ENCODE assay signal across 11 cellular contexts in genomic region chr17:81083125-81083765, GRCh38. TPM values are rescaled to one million over a fixed set of nuclear protein-coding genes. Genes with fewer than 3 reads are reported as not detected.
DNase-seq lines count a peak whose midpoint lies in the region; ATAC-seq and TF ChIP-seq lines count a peak whose summit lies in the region.
"Had no signal": no experiment of that assay in that cellular context is flagged by ENCODE, and none has a peak within 500 bp of the region (broad histone marks: within the 10 kb centered on the region; RNA-seq: fewer than 3 reads in every experiment).

No MANE protein-coding gene starts in this region.

- WGBS in gastroesophageal sphincter (ENCODE audit: low coverage in 1 of 2), 2 donors = 80% methylated on average over 1 of the region's 27 CpGs; no CpG with 5 or more reads in 1 of the 2 donors

- H3K36me3 Mint-ChIP-seq in nephron (ENCODE audit: low read depth) (no peaks in the 10 kb centered on the region), type B pancreatic cell (no peaks in the 10 kb centered on the region)

- H3K27ac Mint-ChIP-seq in nephron (peak overlapping the region in 2 of 3 experiments; percentile 48 to 84), type B pancreatic cell (peak overlapping the region; percentile 58)
- H3K27ac Mint-ChIP-seq: activated CD4-positive, alpha-beta T cell treated with anti-CD3 and anti-CD28 coated beads, Interleukin-2, amount 10 ng/mL, durations not matched to agents 7 days and 5 days had no signal

- TF ChIP-seq EP300 in gastroesophageal sphincter (IDR thresholded peaks at IDR 0.05) = no peak

- H3K27me3 Mint-ChIP-seq in nephron (ENCODE audit: low read depth) = no peaks in the 10 kb centered on the region
- H3K27me3 Mint-ChIP-seq in type B pancreatic cell = no peaks in the 10 kb centered on the region
- H3K27me3 Mint-ChIP-seq: activated CD4-positive, alpha-beta T cell treated with anti-CD3 and anti-CD28 coated beads, Interleukin-2, amount 10 ng/mL, durations not matched to agents 7 days and 5 days had no signal

- peaks cover 0 to 58% of the 10 kb centered on the region in 2 donors for H3K36me3 ChIP-seq in gastroesophageal sphincter

- H3K4me1 Mint-ChIP-seq in nephron = peaks cover 5% of the 10 kb centered on the region
- H3K4me1 Mint-ChIP-seq in type B pancreatic cell (ENCODE audit: unreplicated experiment) = peaks cover 13% of the 10 kb centered on the region

- TF ChIP-seq CTCF in astrocyte of the spinal cord (IDR thresholded peaks at IDR 0.05; ENCODE audit: low read depth, low read length) (no peak), gastroesophageal sphincter (IDR thresholded peaks at IDR 0.05) (no peak), nephron (IDR thresholded peaks at IDR 0.05; ENCODE audit: unreplicated experiment in 3 of 3) (no peak), type B pancreatic cell (conservative IDR thresholded peaks at IDR 0.05) (no peak)

- H3K9me3 Mint-ChIP-seq in nephron (no peaks in the 10 kb centered on the region), type B pancreatic cell (no peaks in the 10 kb centered on the region)
- H3K9me3 Mint-ChIP-seq: activated CD4-positive, alpha-beta T cell treated with anti-CD3 and anti-CD28 coated beads, Interleukin-2, amount 10 ng/mL, durations not matched to agents 7 days and 5 days had no signal

- ATAC-seq in gastroesophageal sphincter = peak; percentile 37
- no peak for ATAC-seq in GM18517 (IDR thresholded peaks at IDR 0.05; ENCODE audit: unreplicated experiment)
- ATAC-seq in GM18868 (IDR thresholded peaks at IDR 0.05; ENCODE audit: unreplicated experiment) = no peak

- no peaks in the 10 kb centered on the region for H3K27me3 ChIP-seq in gastroesophageal sphincter

- DNase-seq in astrocyte of the spinal cord (ENCODE audit: low read depth, low spot score) (peak; percentile 25), type B pancreatic cell (ENCODE audit: extremely low spot score, unreplicated experiment) (no peak), NCI-H524 (lab: John Stamatoyannopoulos, UW) (no peak)
- DNase-seq: activated CD4-positive, alpha-beta T cell treated with anti-CD3 and anti-CD28 coated beads, Interleukin-2, amount 10 ng/mL, durations not matched to agents 7 days and 5 days; OCI-M1; stimulated activated CD4-positive, alpha-beta T cell treated with anti-CD3 and anti-CD28 coated beads, Interleukin-4, amount 100 ng/mL, for 1 hour; stimulated activated naive CD4-positive, alpha-beta T cell treated with Interleukin-2 at 50 U/mL for 16 hours had no signal

- TF ChIP-seq POLR2A in gastroesophageal sphincter (IDR thresholded peaks at IDR 0.05) = no peak

- peak overlapping the region in 3 of 4 donors; percentile 10 to 65 (median 49) for H3K27ac ChIP-seq in gastroesophageal sphincter

- H3K4me3 ChIP-seq in astrocyte of the spinal cord (ENCODE audit: low read depth, low read length) = no peak overlapping the region
- H3K4me3 ChIP-seq in gastroesophageal sphincter = no peak overlapping the region

- peaks cover 0 to 42% (median 3%) of the 10 kb centered on the region in 3 donors for H3K4me1 ChIP-seq in gastroesophageal sphincter

- H3K4me3 Mint-ChIP-seq in nephron (peak overlapping the region in 1 of 3 experiments; percentile 38), type B pancreatic cell (no peak overlapping the region)
- H3K4me3 Mint-ChIP-seq: activated CD4-positive, alpha-beta T cell treated with anti-CD3 and anti-CD28 coated beads, Interleukin-2, amount 10 ng/mL, durations not matched to agents 7 days and 5 days had no signal

- in situ Hi-C loops in astrocyte of the spinal cord (cut with HindIII; ENCODE audit: low sequenced_read_pairs) = no loop called here

- H3K9me3 ChIP-seq in gastroesophageal sphincter = no peaks in the 10 kb centered on the region

RNA-seq across cellular contexts. Expression of gene BAIAP2, which starts 48.3 kb away (rescaled TPM):
- 10 to 100 TPM; 32.7 to 54.9 (median 40.6) TPM for total RNA-seq in gastroesophageal sphincter
- total RNA-seq in type B pancreatic cell (ENCODE audit: low replicate concordance) = 62.7 and 120 TPM in 2 replicates
